In genomic region chr22:29265306-29265705, GRCh38 we compare ENCODE assay signal across 21 cellular contexts. TPM values are rescaled to one million over a fixed set of nuclear protein-coding genes. Genes with fewer than 3 reads are reported as not detected.
DNase-seq lines count a peak whose midpoint lies in the region; ATAC-seq and TF ChIP-seq lines count a peak whose summit lies in the region.
"Had no signal": no experiment of that assay in that cellular context is flagged by ENCODE, and none has a peak within 500 bp of the region (broad histone marks: within the 10 kb centered on the region; RNA-seq: fewer than 3 reads in every experiment).

No MANE protein-coding gene starts in this region.

- no peak overlapping the region; the same call in 1 of the 2 replicates for H3K9ac ChIP-seq in BLaER1
- H3K9ac ChIP-seq: KMS-11 had no signal

- H3K9me3 ChIP-seq in BLaER1, result no peaks in the 10 kb centered on the region
- no peaks in the 10 kb centered on the region for H3K9me3 ChIP-seq in psoas muscle
- H3K9me3 ChIP-seq: Peyer's patch, SJSA1 had no signal

- intact Hi-C loops in dendritic cell treated with granulocyte-macrophage colony-stimulating factor and Interleukin-4, amounts not matched to agents 40 ng/mL and 50 ng/mL, for 4 days (cut with micrococcal nuclease), result no loop called here
- intact Hi-C loops in psoas muscle (cut with DNase I), result loop anchor here in 1 of 2 donors (5.0 kb wide), 1 partner anchor 42 kb away; the partner anchor contains the start of gene GAS2L1

- peaks cover 61% of the 10 kb centered on the region for H3K4me1 ChIP-seq in BLaER1
- peaks cover 30% of the 10 kb centered on the region for H3K4me1 ChIP-seq in psoas muscle

- no peaks in the 10 kb centered on the region for H3K27me3 Mint-ChIP-seq in dendritic cell treated with granulocyte-macrophage colony-stimulating factor and Interleukin-4, amounts not matched to agents 40 ng/mL and 50 ng/mL, for 4 days

- H3K36me3 Mint-ChIP-seq in dendritic cell treated with granulocyte-macrophage colony-stimulating factor and Interleukin-4, amounts not matched to agents 40 ng/mL and 50 ng/mL, for 4 days (ENCODE audit: low read depth), result peaks cover 76% of the 10 kb centered on the region

- peak overlapping the region; percentile 100 for H3K27ac Mint-ChIP-seq in dendritic cell treated with granulocyte-macrophage colony-stimulating factor and Interleukin-4, amounts not matched to agents 40 ng/mL and 50 ng/mL, for 4 days
- H3K27ac Mint-ChIP-seq: CD8-positive, alpha-beta T cell had no signal

- peaks cover 60% of the 10 kb centered on the region for H4K20me1 ChIP-seq in BLaER1

- WGBS in psoas muscle, 3 donors, result 86 to 95% (median 91%) methylated on average over 7 of the region's 7 CpGs

- H3K27me3 ChIP-seq in BLaER1 (no peaks in the 10 kb centered on the region), psoas muscle (ENCODE audit: insufficient read depth in 3 of 3, low read length in 2 of 3) (no peaks in the 10 kb centered on the region)
- H3K27me3 ChIP-seq: Peyer's patch, SJSA1 had no signal

- H3K27ac ChIP-seq in BLaER1, result no peak overlapping the region
- H3K27ac ChIP-seq in psoas muscle, result peak overlapping the region; percentile 100
- H3K27ac ChIP-seq: KMS-11, SJSA1 had no signal

- DNase-seq in HuH-7 (ENCODE audit: low spot score) (peak; percentile 27), psoas muscle (no peak), anterior cingulate cortex (lab: John Stamatoyannopoulos, UW) (no peak), germinal center (ENCODE audit: low spot score) (no peak)
- DNase-seq: CD8-positive, alpha-beta T cell; GOT3; NCI-H1092 treated with DMSO at 0.1 percent for 48 hours; NCI-H146; NCI-H2029; NCI-H2227 treated with DMSO at 0.1 percent for 48 hours; NCI-H510A; NCI-H774 had no signal

- H3K4me1 Mint-ChIP-seq in dendritic cell treated with granulocyte-macrophage colony-stimulating factor and Interleukin-4, amounts not matched to agents 40 ng/mL and 50 ng/mL, for 4 days (ENCODE audit: low read depth), result peaks cover 28% of the 10 kb centered on the region

- ATAC-seq in psoas muscle (no peak), HG02852 (IDR thresholded peaks at IDR 0.05; ENCODE audit: unreplicated experiment) (no peak), HG03521 (IDR thresholded peaks at IDR 0.05; ENCODE audit: unreplicated experiment) (no peak)
- ATAC-seq: CD8-positive, alpha-beta T cell; Right ventricle myocardium inferior had no signal

- no peaks in the 10 kb centered on the region for H3K9me3 Mint-ChIP-seq in dendritic cell treated with granulocyte-macrophage colony-stimulating factor and Interleukin-4, amounts not matched to agents 40 ng/mL and 50 ng/mL, for 4 days
- H3K9me3 Mint-ChIP-seq: CD8-positive, alpha-beta T cell had no signal

- peak overlapping the region; percentile 99 for H3K4me2 ChIP-seq in BLaER1

- H3K36me3 ChIP-seq in BLaER1 (peaks cover 42% of the 10 kb centered on the region), psoas muscle (ENCODE audit: insufficient read depth in 1 of 2, low read depth in 1 of 2) (peaks cover 0 to 34% of the 10 kb centered on the region in 2 donors)

- no peak for TF ChIP-seq CTCF in psoas muscle (IDR thresholded peaks at IDR 0.05)

- H3K4me3 ChIP-seq in BLaER1 (no peak overlapping the region), psoas muscle (no peak overlapping the region)
- H3K4me3 ChIP-seq: Peyer's patch, SJSA1 had no signal

- no peak overlapping the region for H3K4me3 Mint-ChIP-seq in dendritic cell treated with granulocyte-macrophage colony-stimulating factor and Interleukin-4, amounts not matched to agents 40 ng/mL and 50 ng/mL, for 4 days
- H3K4me3 Mint-ChIP-seq: CD8-positive, alpha-beta T cell had no signal

RNA-seq across cellular contexts. Expression of gene RHBDD3, which starts 2.5 kb away (rescaled TPM):
- 10 to 100 TPM; 10.6 to 26.7 (median 16.2) TPM for total RNA-seq in psoas muscle
- polyA plus RNA-seq in psoas muscle, result 10 to 100 TPM; 20.3 to 36.5 (median 32.4) TPM

RNA-seq across cellular contexts. Expression of gene EWSR1, which starts 2.8 kb away (rescaled TPM):
- total RNA-seq in psoas muscle, result 100 to 1,000 TPM in 3 of 4 donors, 10 to 100 TPM in 1; 78.5 to 230 (median 156) TPM
- polyA plus RNA-seq in psoas muscle, result 100 to 1,000 TPM; 108 to 152 (median 127) TPM

RNA-seq across cellular contexts. Expression of gene GAS2L1, which starts 41.1 kb away (rescaled TPM):
- 1 to 10 TPM; 4.6 to 7.1 (median 5.7) TPM for total RNA-seq in psoas muscle
- polyA plus RNA-seq in psoas muscle, result 10 to 100 TPM in 1 of 3 donors, 1 to 10 TPM in 2; 5.0 to 19.8 (median 5.1) TPM
- total RNA-seq: CD8-positive, alpha-beta T cell; OCI-LY7 had no signal

RNA-seq across cellular contexts. Expression of gene RASL10A, which starts 50.2 kb away (rescaled TPM):
- 1 to 10 TPM in 2 of 4 donors, under 1 TPM in 2; 0.61 to 1.2 (median 0.95) TPM for total RNA-seq in psoas muscle
- polyA plus RNA-seq in psoas muscle, result 1 to 10 TPM in 1 of 3 donors, under 1 TPM in 2; 0.32 to 3.3 (median 0.80) TPM
- total RNA-seq: SJSA1 had no signal

RNA-seq across cellular contexts. Expression of gene EMID1, which starts 59.6 kb away (rescaled TPM):
- 1 to 10 TPM in 2 of 4 donors, under 1 TPM in 2; 0.34 to 1.3 (median 0.73) TPM for total RNA-seq in psoas muscle
- polyA plus RNA-seq in psoas muscle, result under 1 TPM; 0.13 to 0.59 (median 0.58) TPM
- total RNA-seq: CD8-positive, alpha-beta T cell; OCI-LY7 had no signal
